1 cellular context compared by ENCODE assay signal in the genomic region with DNA sequence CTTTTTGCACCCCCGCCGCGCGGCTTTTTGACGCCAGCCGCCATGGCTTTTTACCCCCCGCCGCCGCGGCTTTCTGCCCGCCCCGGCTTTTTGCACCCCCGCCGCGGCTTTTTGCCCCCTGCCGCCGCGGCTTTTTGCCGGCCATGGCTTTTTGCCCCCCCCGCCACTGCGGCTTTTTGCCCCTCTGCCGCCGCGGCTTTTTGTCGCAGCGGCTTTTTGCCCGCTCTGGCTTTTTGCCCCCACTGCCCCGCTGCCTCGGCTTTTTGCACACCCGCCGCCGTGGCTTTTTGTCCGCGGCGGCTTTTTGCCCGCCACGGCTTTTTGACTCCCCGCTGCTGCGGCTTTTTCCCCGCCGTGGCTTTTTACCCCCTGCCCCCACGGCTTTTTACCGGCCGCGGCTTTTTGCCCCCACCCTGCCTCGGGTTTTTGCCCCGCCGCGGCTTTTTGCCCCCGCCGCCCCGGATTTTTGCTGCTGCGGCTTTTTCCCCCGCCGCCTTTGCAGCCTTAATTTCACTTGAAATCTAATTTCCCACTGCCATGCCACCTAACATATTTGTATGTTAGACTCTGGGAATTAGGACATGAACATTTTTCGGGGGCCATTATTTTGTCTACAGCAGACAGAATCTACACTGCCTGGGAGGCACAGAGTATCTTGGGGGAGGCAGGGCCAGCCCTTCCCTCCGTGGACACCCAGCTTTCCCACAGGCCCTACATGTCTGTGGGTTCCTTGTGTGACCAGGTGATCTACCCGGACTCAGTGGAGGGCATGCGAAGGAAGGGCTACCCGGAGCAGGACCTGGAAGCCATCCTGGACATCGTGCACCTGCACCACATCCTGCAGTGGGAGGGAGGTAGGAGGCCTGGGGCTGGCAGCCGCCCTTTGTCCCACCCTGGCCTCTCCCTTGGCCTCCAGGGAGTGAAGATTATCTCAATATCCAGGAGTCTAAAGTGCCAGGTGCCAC.
TF ChIP-seq lines count a peak whose summit lies in the region.

No MANE protein-coding gene starts in this region.

TF ChIP-seq in SK-N-SH treated with all-trans-retinoic acid at 6 μM for 48 hours, 23 proteins besides CTCF, POLR2A, EP300 and RAD21 (continued from another document):
- no peak for TF ChIP-seq ZC3H10 (CRISPR knock-in tag; IDR thresholded peaks at IDR 0.05)
- TF ChIP-seq, protein P1, sequence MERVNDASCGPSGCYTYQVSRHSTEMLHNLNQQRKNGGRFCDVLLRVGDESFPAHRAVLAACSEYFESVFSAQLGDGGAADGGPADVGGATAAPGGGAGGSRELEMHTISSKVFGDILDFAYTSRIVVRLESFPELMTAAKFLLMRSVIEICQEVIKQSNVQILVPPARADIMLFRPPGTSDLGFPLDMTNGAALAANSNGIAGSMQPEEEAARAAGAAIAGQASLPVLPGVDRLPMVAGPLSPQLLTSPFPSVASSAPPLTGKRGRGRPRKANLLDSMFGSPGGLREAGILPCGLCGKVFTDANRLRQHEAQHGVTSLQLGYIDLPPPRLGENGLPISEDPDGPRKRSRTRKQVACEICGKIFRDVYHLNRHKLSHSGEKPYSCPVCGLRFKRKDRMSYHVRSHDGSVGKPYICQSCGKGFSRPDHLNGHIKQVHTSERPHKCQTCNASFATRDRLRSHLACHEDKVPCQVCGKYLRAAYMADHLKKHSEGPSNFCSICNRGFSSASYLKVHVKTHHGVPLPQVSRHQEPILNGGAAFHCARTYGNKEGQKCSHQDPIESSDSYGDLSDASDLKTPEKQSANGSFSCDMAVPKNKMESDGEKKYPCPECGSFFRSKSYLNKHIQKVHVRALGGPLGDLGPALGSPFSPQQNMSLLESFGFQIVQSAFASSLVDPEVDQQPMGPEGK (CRISPR knock-in tag; IDR thresholded peaks at IDR 0.05; ENCODE audit: borderline replicate concordance): no peak
